ENCODE assay signal across 7 cellular contexts in genomic region chr15:32927124-32927523, GRCh38.
"Had no signal": no experiment of that assay in that cellular context is flagged by ENCODE, and none has a peak within 500 bp of the region (broad histone marks: within the 10 kb centered on the region; RNA-seq: fewer than 3 reads in every experiment).

No MANE protein-coding gene starts in this region.

- H3K27ac ChIP-seq: GM23248 had no signal

- FAIRE-seq: H54, HTR-8/SVneo had no signal

- H3K4me3 ChIP-seq: GM23248 had no signal

- H3K9ac ChIP-seq: GM23248 had no signal

- DNase-seq: GM23248, GOT3, H9, HCEC 1CT, KG1 had no signal
